Comparison of ENCODE assay signal across 8 cellular contexts in genomic region chr14:73136085-73136386, GRCh38. TPM values are rescaled to one million over a fixed set of nuclear protein-coding genes. Genes with fewer than 3 reads are reported as not detected.
DNase-seq lines count a peak whose midpoint lies in the region; ATAC-seq, FAIRE-seq and TF ChIP-seq lines count a peak whose summit lies in the region.

No MANE protein-coding gene starts in this region.

- H3K36me3 ChIP-seq in iPS-20b (ENCODE audit: insufficient read depth, low read depth, low read length): no peaks in the 10 kb centered on the region
- H3K36me3 ChIP-seq in stomach: no peaks in the 10 kb centered on the region

- H3K27ac ChIP-seq in iPS-20b (ENCODE audit: low read length) (no peak overlapping the region), stomach (peak overlapping the region; percentile 93 to 99 (median 98))

- no peaks in the 10 kb centered on the region for H3K27me3 ChIP-seq in iPS-20b (ENCODE audit: insufficient read depth, low read length)
- no peaks in the 10 kb centered on the region for H3K27me3 ChIP-seq in stomach

- no peaks in the 10 kb centered on the region for H3K9me3 Mint-ChIP-seq in activated naive CD8-positive, alpha-beta T cell (ENCODE audit: low read depth)

- H3K36me3 Mint-ChIP-seq in activated naive CD8-positive, alpha-beta T cell: peaks cover 6% of the 10 kb centered on the region

- H3K4me1 ChIP-seq in iPS-20b (ENCODE audit: insufficient read depth, low read length) (peaks cover 7% of the 10 kb centered on the region), stomach (peaks cover 10 to 40% (median 30%) of the 10 kb centered on the region in 4 donors)

- DNase-seq in NCI-H510A treated with DMSO at 0.1 percent for 48 hours (lab: John Stamatoyannopoulos, UW): peak; percentile 53
- no peak for DNase-seq in NCI-H510A (lab: John Stamatoyannopoulos, UW)
- DNase-seq in stomach: no peak
- DNase-seq in middle frontal gyrus (ENCODE audit: extremely low spot score, low spot score): no peak
- DNase-seq in HTR-8/SVneo (ENCODE audit: insufficient read length, low spot score): no peak

- intact Hi-C loops in stomach (cut with DNase I; ENCODE audit: low total_unique reads): no loop called here

- peak overlapping the region; percentile 92 for H3K4me3 Mint-ChIP-seq in activated naive CD8-positive, alpha-beta T cell

- ATAC-seq in GM18861 (IDR thresholded peaks at IDR 0.05; ENCODE audit: unreplicated experiment): no peak

- H3K27me3 Mint-ChIP-seq in activated naive CD8-positive, alpha-beta T cell: no peaks in the 10 kb centered on the region

- H3K9me3 ChIP-seq in iPS-20b (ENCODE audit: insufficient read depth, low read depth, low read length): no peaks in the 10 kb centered on the region
- H3K9me3 ChIP-seq in stomach: peaks cover 0 to 7% (median 3%) of the 10 kb centered on the region in 4 donors

- peak overlapping the region; percentile 81; the same call in 1 of the 2 replicates for H3K9ac ChIP-seq in iPS-20b (ENCODE audit: low read depth, low read length)

- TF ChIP-seq EP300 in stomach (IDR thresholded peaks at IDR 0.05): no peak

- 2 to 4% (median 2%) methylated on average over 5 to 16 of the region's 16 CpGs for WGBS in stomach, 5 donors

- H3K27ac Mint-ChIP-seq in activated naive CD8-positive, alpha-beta T cell: peak overlapping the region; percentile 96

- peaks cover 28% of the 10 kb centered on the region for H3K4me1 Mint-ChIP-seq in activated naive CD8-positive, alpha-beta T cell (ENCODE audit: low read depth)

- TF ChIP-seq POLR2A in stomach (IDR thresholded peaks at IDR 0.05): no peak

- H3K4me3 ChIP-seq in iPS-20b (ENCODE audit: low read length) (peak overlapping the region; percentile 85), stomach (peak overlapping the region; percentile 71 to 80 (median 76))

- TF ChIP-seq CTCF in stomach (IDR thresholded peaks at IDR 0.05): no peak

- FAIRE-seq in HTR-8/SVneo (lab: Jason Lieb, UNC): no peak

RNA-seq across cellular contexts. Expression of gene PSEN1, which starts 0.3 kb away (rescaled TPM):
- 10 to 100 TPM; 17.9 to 89.8 (median 36.4) TPM for total RNA-seq in stomach
- polyA plus RNA-seq in stomach: 10 to 100 TPM in 2 of 3 donors, 1 to 10 TPM in 1; 5.8 to 18.6 (median 11.8) TPM
